Comparison of ENCODE assay signal across 12 cellular contexts in the genomic region with DNA sequence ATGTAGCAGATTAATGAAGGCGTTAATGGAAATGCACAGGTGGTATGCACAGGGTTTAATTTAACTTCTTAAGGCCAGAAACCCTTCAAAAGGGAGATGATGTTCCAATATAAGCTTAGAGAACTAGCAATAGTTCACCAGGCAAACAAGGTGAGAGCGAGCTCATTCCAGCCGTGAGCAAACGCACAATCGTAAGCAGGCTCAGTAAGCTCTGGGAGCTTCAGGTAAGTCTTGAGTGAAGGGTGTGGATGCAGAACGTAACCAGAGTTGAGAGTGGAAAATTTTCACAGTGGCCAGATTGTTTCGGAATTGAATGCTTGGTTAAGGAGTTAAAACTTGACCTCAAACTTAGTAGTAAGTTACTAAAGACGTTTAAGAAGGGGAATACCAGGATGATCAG. TPM values are rescaled to one million over a fixed set of nuclear protein-coding genes. Genes with fewer than 3 reads are reported as not detected.
"Had no signal": no experiment of that assay in that cellular context is flagged by ENCODE, and none has a peak within 500 bp of the region (broad histone marks: within the 10 kb centered on the region; RNA-seq: fewer than 3 reads in every experiment).

No MANE protein-coding gene starts in this region.

- H3K4me3 ChIP-seq: GM23248, HAP-1, K562 had no signal

- H3K36me3 ChIP-seq: HAP-1 had no signal

- ATAC-seq: HCT116, K562 had no signal

- DNase-seq: GM23248, GOT3, H7, HFFc6, IMR-90, KG1 had no signal

- H3K27ac ChIP-seq: GM23248, HL-60 had no signal

- FAIRE-seq: K562 had no signal

- H2AFZ ChIP-seq: GM23248 had no signal

- H3K9me3 ChIP-seq: HAP-1 had no signal

- H3K9ac ChIP-seq: GM23248 had no signal

- H3K4me1 ChIP-seq: HAP-1 had no signal

RNA-seq across cellular contexts. Expression of a gene that starts 5.7 kb away (rescaled TPM):
- total RNA-seq: GM23248, H4, HFFc6, HT1080, IMR-90 had no signal
- polyA plus RNA-seq: GM23248, IMR-90 had no signal
